27 cellular contexts compared by ENCODE assay signal in genomic region chr14:30528119-30528518, GRCh38.
"Had no signal": no experiment of that assay in that cellular context is flagged by ENCODE, and none has a peak within 500 bp of the region (broad histone marks: within the 10 kb centered on the region; RNA-seq: fewer than 3 reads in every experiment).

No MANE protein-coding gene starts in this region.

- H3K4me1 Mint-ChIP-seq: activated CD4-positive, alpha-beta memory T cell treated with anti-CD3 and anti-CD28 coated beads, Interleukin-2, amount 10 ng/mL, durations not matched to agents 7 days and 5 days; activated naive CD8-positive, alpha-beta T cell treated with anti-CD3 and anti-CD28 coated beads, Interleukin-2, amount 10 ng/mL, durations not matched to agents 7 days and 5 days; central memory CD8-positive, alpha-beta T cell; nephron progenitor cell; stimulated activated naive CD8-positive, alpha-beta T cell treated with anti-CD3 and anti-CD28 coated beads, Interleukin-15, amount 100 ng/mL, for 72 hours had no signal

- DNase-seq: activated CD4-positive, alpha-beta memory T cell treated with anti-CD3 and anti-CD28 coated beads, Interleukin-2, amount 10 ng/mL, durations not matched to agents 7 days and 5 days; activated CD4-positive, alpha-beta T cell treated with anti-CD3 and anti-CD28 coated beads for 48 hours; activated effector memory CD4-positive, alpha-beta T cell treated with Interleukin-2 at 50 U/mL for 16 hours; activated naive CD4-positive, alpha-beta T cell treated with anti-CD3 and anti-CD28 coated beads for 36 hours; activated naive CD8-positive, alpha-beta T cell treated with anti-CD3 and anti-CD28 coated beads, Interleukin-2, amount 10 ng/mL, durations not matched to agents 7 days and 5 days; activated T-cell treated with anti-CD3 and anti-CD28 coated beads, Interleukin-2, amount 50 U/mL, for 72 hours; amniotic stem cell; effector memory CD4-positive, alpha-beta T cell; head of caudate nucleus; hypothalamus; kidney; lower lobe of right lung; mesendoderm; mucosa of descending colon; nephron progenitor cell; pancreas; psoas muscle; stimulated activated CD4-positive, alpha-beta T cell treated with anti-CD3 and anti-CD28 coated beads, Interleukin-12 subunit alpha, Interleukin-12 subunit beta, amount 100 ng/mL, for 4 hours; stimulated activated CD4-positive, alpha-beta T cell treated with anti-CD3 and anti-CD28 coated beads, Interleukin-4, amount 100 ng/mL, for 4 hours; stimulated activated naive CD8-positive, alpha-beta T cell treated with anti-CD3 and anti-CD28 coated beads, Interleukin-15, amount 100 ng/mL, for 72 hours; transverse colon had no signal

- H3K36me3 ChIP-seq: breast epithelium, lower lobe of right lung, pancreas, right atrium auricular region, suprapubic skin, transverse colon had no signal

- H3K9me3 ChIP-seq: breast epithelium, lower lobe of right lung, mucosa of descending colon, pancreas, psoas muscle, suprapubic skin, transverse colon had no signal

- H3K27ac ChIP-seq: breast epithelium, lower lobe of right lung, pancreas, psoas muscle, right atrium auricular region, suprapubic skin, transverse colon had no signal

- H3K4me3 ChIP-seq: breast epithelium, lower lobe of right lung, mucosa of descending colon, pancreas, psoas muscle, right atrium auricular region, suprapubic skin, transverse colon had no signal

- H3K27ac Mint-ChIP-seq: activated CD4-positive, alpha-beta memory T cell treated with anti-CD3 and anti-CD28 coated beads, Interleukin-2, amount 10 ng/mL, durations not matched to agents 7 days and 5 days; activated naive CD4-positive, alpha-beta T cell treated with anti-CD3 and anti-CD28 coated beads for 36 hours; activated naive CD8-positive, alpha-beta T cell treated with anti-CD3 and anti-CD28 coated beads, Interleukin-2, amount 10 ng/mL, durations not matched to agents 7 days and 5 days; activated T-cell treated with anti-CD3 and anti-CD28 coated beads, Interleukin-2, amount 50 U/mL, for 72 hours; nephron progenitor cell; stimulated activated naive CD8-positive, alpha-beta T cell treated with anti-CD3 and anti-CD28 coated beads, Interleukin-15, amount 100 ng/mL, for 72 hours had no signal

- H3K4me3 Mint-ChIP-seq: activated CD4-positive, alpha-beta memory T cell treated with anti-CD3 and anti-CD28 coated beads, Interleukin-2, amount 10 ng/mL, durations not matched to agents 7 days and 5 days; activated naive CD4-positive, alpha-beta T cell treated with anti-CD3 and anti-CD28 coated beads for 36 hours; activated naive CD8-positive, alpha-beta T cell treated with anti-CD3 and anti-CD28 coated beads, Interleukin-2, amount 10 ng/mL, durations not matched to agents 7 days and 5 days; activated T-cell treated with anti-CD3 and anti-CD28 coated beads, Interleukin-2, amount 50 U/mL, for 72 hours; central memory CD8-positive, alpha-beta T cell; nephron progenitor cell; stimulated activated naive CD8-positive, alpha-beta T cell treated with anti-CD3 and anti-CD28 coated beads, Interleukin-15, amount 100 ng/mL, for 72 hours had no signal

- ATAC-seq: activated T-cell treated with anti-CD3 and anti-CD28 coated beads, Interleukin-2, amount 50 U/mL, for 72 hours; esophagus mucosa; left lobe of liver; lower lobe of right lung; mucosa of descending colon; pancreas; psoas muscle; stimulated activated naive CD8-positive, alpha-beta T cell treated with anti-CD3 and anti-CD28 coated beads, Interleukin-15, amount 100 ng/mL, for 72 hours had no signal

- H3K27me3 Mint-ChIP-seq: activated CD4-positive, alpha-beta memory T cell treated with anti-CD3 and anti-CD28 coated beads, Interleukin-2, amount 10 ng/mL, durations not matched to agents 7 days and 5 days; activated naive CD8-positive, alpha-beta T cell treated with anti-CD3 and anti-CD28 coated beads, Interleukin-2, amount 10 ng/mL, durations not matched to agents 7 days and 5 days; stimulated activated naive CD8-positive, alpha-beta T cell treated with anti-CD3 and anti-CD28 coated beads, Interleukin-15, amount 100 ng/mL, for 72 hours had no signal

- H3K27me3 ChIP-seq: breast epithelium, pancreas, right atrium auricular region, suprapubic skin, transverse colon had no signal

- H3K36me3 Mint-ChIP-seq: activated naive CD8-positive, alpha-beta T cell treated with anti-CD3 and anti-CD28 coated beads, Interleukin-2, amount 10 ng/mL, durations not matched to agents 7 days and 5 days had no signal

- H3K4me1 ChIP-seq: breast epithelium, lower lobe of right lung, pancreas, psoas muscle, right atrium auricular region, suprapubic skin had no signal

- H3K9me3 Mint-ChIP-seq: activated CD4-positive, alpha-beta memory T cell treated with anti-CD3 and anti-CD28 coated beads, Interleukin-2, amount 10 ng/mL, durations not matched to agents 7 days and 5 days; activated naive CD4-positive, alpha-beta T cell treated with anti-CD3 and anti-CD28 coated beads for 36 hours; activated naive CD8-positive, alpha-beta T cell treated with anti-CD3 and anti-CD28 coated beads, Interleukin-2, amount 10 ng/mL, durations not matched to agents 7 days and 5 days; activated T-cell treated with anti-CD3 and anti-CD28 coated beads, Interleukin-2, amount 50 U/mL, for 72 hours; central memory CD8-positive, alpha-beta T cell had no signal
